In genomic region chr3:160756907-160757623, GRCh38 we compare ENCODE assay signal across 8 cellular contexts. TPM values are rescaled to one million over a fixed set of nuclear protein-coding genes. Genes with fewer than 3 reads are reported as not detected.
DNase-seq lines count a peak whose midpoint lies in the region; ATAC-seq, FAIRE-seq and TF ChIP-seq lines count a peak whose summit lies in the region.

No MANE protein-coding gene starts in this region.

- intact Hi-C loops in Right ventricle myocardium inferior (cut with DNase I) (loop anchor here (2.0 to 10.0 kb wide), 7 partner anchors 44 to 348 kb away; partner anchors contain the start of genes B3GALNT1 and KPNA4), cardiac septum (cut with DNase I) (loop anchor here (2.0 to 5.0 kb wide), 4 partner anchors 44 to 185 kb away; no protein-coding TSS in a partner anchor), kidney (cut with DNase I) (no loop called here)

- H3K27me3 Mint-ChIP-seq in activated naive CD8-positive, alpha-beta T cell treated with anti-CD3 and anti-CD28 coated beads, Interleukin-2, amount 50 U/mL, for 24 hours, result peaks cover 26% of the 10 kb centered on the region
- peaks cover 45% of the 10 kb centered on the region for H3K27me3 Mint-ChIP-seq in stimulated activated naive CD8-positive, alpha-beta T cell treated with anti-CD3 and anti-CD28 coated beads, Interleukin-15, amount 100 ng/mL, for 72 hours

- H3K4me1 Mint-ChIP-seq in activated naive CD8-positive, alpha-beta T cell treated with anti-CD3 and anti-CD28 coated beads, Interleukin-2, amount 50 U/mL, for 24 hours, result peaks cover 32% of the 10 kb centered on the region
- H3K4me1 Mint-ChIP-seq in stimulated activated naive CD8-positive, alpha-beta T cell treated with anti-CD3 and anti-CD28 coated beads, Interleukin-15, amount 100 ng/mL, for 72 hours, result peaks cover 30% of the 10 kb centered on the region

- H3K4me1 ChIP-seq in kidney (ENCODE audit: control insufficient read depth in 1 of 2, insufficient read depth in 1 of 2, low read depth in 1 of 2, low read length in 2 of 2), result peaks cover 4 to 6% of the 10 kb centered on the region in 2 donors

- H3K9me3 ChIP-seq in kidney (ENCODE audit: control insufficient read depth in 1 of 2, low read length in 2 of 2), result no peaks in the 10 kb centered on the region

- peak; percentile 67 for DNase-seq in Right ventricle myocardium inferior (ENCODE audit: missing footprints)
- no peak for DNase-seq in cardiac septum (ENCODE audit: low spot score)
- peak; percentile 8 for DNase-seq in activated naive CD8-positive, alpha-beta T cell treated with anti-CD3 and anti-CD28 coated beads, Interleukin-2, amount 50 U/mL, for 24 hours
- peak; percentile 64 for DNase-seq in kidney
- peak; percentile 13 for DNase-seq in stimulated activated naive CD8-positive, alpha-beta T cell treated with anti-CD3 and anti-CD28 coated beads, Interleukin-15, amount 100 ng/mL, for 72 hours
- DNase-seq in mucosa of gallbladder (ENCODE audit: low spot score), result no peak
- DNase-seq in NCI-H187 (lab: John Stamatoyannopoulos, UW), result no peak

- no peak for FAIRE-seq in kidney (lab: Jason Lieb, UNC)

- no peak overlapping the region for H3K27ac Mint-ChIP-seq in activated naive CD8-positive, alpha-beta T cell treated with anti-CD3 and anti-CD28 coated beads, Interleukin-2, amount 50 U/mL, for 24 hours
- H3K27ac Mint-ChIP-seq in stimulated activated naive CD8-positive, alpha-beta T cell treated with anti-CD3 and anti-CD28 coated beads, Interleukin-15, amount 100 ng/mL, for 72 hours, result no peak overlapping the region

- H3K36me3 Mint-ChIP-seq in activated naive CD8-positive, alpha-beta T cell treated with anti-CD3 and anti-CD28 coated beads, Interleukin-2, amount 50 U/mL, for 24 hours (ENCODE audit: low read depth), result peaks cover 2% of the 10 kb centered on the region

- peak overlapping the region; percentile 92 for H3K4me3 Mint-ChIP-seq in activated naive CD8-positive, alpha-beta T cell treated with anti-CD3 and anti-CD28 coated beads, Interleukin-2, amount 50 U/mL, for 24 hours
- peak overlapping the region; percentile 90 to 98 for H3K4me3 Mint-ChIP-seq in stimulated activated naive CD8-positive, alpha-beta T cell treated with anti-CD3 and anti-CD28 coated beads, Interleukin-15, amount 100 ng/mL, for 72 hours

- H3K4me3 ChIP-seq in kidney (ENCODE audit: low read length in 2 of 2), result peak overlapping the region; percentile 80 to 82

- ATAC-seq in Right ventricle myocardium inferior (no peak), GM19455 (IDR thresholded peaks at IDR 0.05; ENCODE audit: unreplicated experiment) (no peak)
- ATAC-seq in activated naive CD8-positive, alpha-beta T cell treated with anti-CD3 and anti-CD28 coated beads, Interleukin-2, amount 50 U/mL, for 24 hours, result no peak
- ATAC-seq in stimulated activated naive CD8-positive, alpha-beta T cell treated with anti-CD3 and anti-CD28 coated beads, Interleukin-15, amount 100 ng/mL, for 72 hours, result no peak

- no peaks in the 10 kb centered on the region for H3K36me3 ChIP-seq in kidney (ENCODE audit: control insufficient read depth in 1 of 2, insufficient read depth in 2 of 2, low read length in 2 of 2)

- H3K27ac ChIP-seq in kidney (ENCODE audit: low read depth in 2 of 2, low read length in 2 of 2), result no peak overlapping the region

- H3K9me3 Mint-ChIP-seq in activated naive CD8-positive, alpha-beta T cell treated with anti-CD3 and anti-CD28 coated beads, Interleukin-2, amount 50 U/mL, for 24 hours, result no peaks in the 10 kb centered on the region
- H3K9me3 Mint-ChIP-seq in stimulated activated naive CD8-positive, alpha-beta T cell treated with anti-CD3 and anti-CD28 coated beads, Interleukin-15, amount 100 ng/mL, for 72 hours, result no peaks in the 10 kb centered on the region

- no peak overlapping the region for H3K9ac ChIP-seq in kidney (ENCODE audit: low read length in 2 of 2)

- TF ChIP-seq CTCF in kidney (IDR thresholded peaks at IDR 0.05; ENCODE audit: borderline replicate concordance, extremely low read depth, insufficient read depth), result no peak

RNA-seq across cellular contexts. Expression of gene PPM1L, which starts 1.0 kb away (rescaled TPM):
- total RNA-seq in Right ventricle myocardium inferior, result 63.9 TPM
- 28.8 TPM for total RNA-seq in cardiac septum
- total RNA-seq in kidney, result 13.8 TPM
- 2.8 TPM for polyA plus RNA-seq in kidney (ENCODE audit: insufficient read depth, low read depth, low replicate concordance)
- 79.5 TPM for total RNA-seq in mucosa of gallbladder

Comparison
In these comparisons a context has a peak if more than half of its experiments do, and no peak if none do; other contexts are left out.
1. DNase-seq: peak in Right ventricle myocardium inferior (single experiment), activated naive CD8-positive, alpha-beta T cell treated with anti-CD3 and anti-CD28 coated beads, Interleukin-2, amount 50 U/mL, for 24 hours (single experiment), kidney (single experiment) and stimulated activated naive CD8-positive, alpha-beta T cell treated with anti-CD3 and anti-CD28 coated beads, Interleukin-15, amount 100 ng/mL, for 72 hours (2 of 2); none in cardiac septum (single experiment), mucosa of gallbladder (single experiment) and NCI-H187 (0 of 2).